ENCODE assay signal across 9 cellular contexts in the genomic region with DNA sequence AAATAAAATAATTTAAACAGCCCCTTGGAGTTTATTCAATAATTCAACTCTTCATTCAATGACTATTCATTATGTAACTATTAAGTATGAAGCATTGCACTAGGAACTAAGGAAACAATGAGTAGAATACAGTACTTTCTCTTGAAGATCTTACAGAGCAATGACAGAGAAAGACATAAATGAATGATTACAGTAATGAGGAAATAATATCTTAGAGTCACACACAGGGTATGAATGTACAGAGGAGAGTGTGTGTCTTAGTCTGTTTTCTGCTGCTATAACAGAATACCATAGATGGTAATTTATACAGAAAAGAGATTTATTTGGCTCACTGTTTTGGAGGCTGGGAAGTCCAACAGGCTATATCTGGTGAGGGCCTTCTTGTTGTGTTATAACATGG.
"Had no signal": no experiment of that assay in that cellular context is flagged by ENCODE, and none has a peak within 500 bp of the region (broad histone marks: within the 10 kb centered on the region; RNA-seq: fewer than 3 reads in every experiment).

No MANE protein-coding gene starts in this region.

- H3K9me3 ChIP-seq: HAP-1 had no signal

- DNase-seq: GM23248, GOT3, H7, H9, HCEC 1CT, HFFc6 had no signal

- H3K4me3 ChIP-seq: GM23248, GM23338, HAP-1 had no signal

- H3K36me3 ChIP-seq: HAP-1 had no signal

- H3K9ac ChIP-seq: GM23248 had no signal

- H3K4me2 ChIP-seq: GM23338 had no signal

- H3K9me3 Mint-ChIP-seq: GM23338, HFFc6 had no signal

- H2AFZ ChIP-seq: GM23248, GM23338 had no signal

- H3K4me1 Mint-ChIP-seq: GM23338, H9 had no signal

- H3K4me1 ChIP-seq: HAP-1 had no signal

- ATAC-seq: GM23338, HCT116 had no signal

- H3K27ac Mint-ChIP-seq: GM23338, H9, HFFc6 had no signal

- H3K4me3 Mint-ChIP-seq: GM23338, H9, HFFc6 had no signal

- H3K27ac ChIP-seq: GM23248 had no signal
